1 cellular context compared by ENCODE assay signal in genomic region chr1:11918779-11919519, GRCh38.
TF ChIP-seq lines count a peak whose summit lies in the region.

No MANE protein-coding gene starts in this region.

TF ChIP-seq in SK-N-SH, 30 proteins besides CTCF, POLR2A, EP300 and RAD21 (continued from another document):
- TF ChIP-seq, protein P1, sequence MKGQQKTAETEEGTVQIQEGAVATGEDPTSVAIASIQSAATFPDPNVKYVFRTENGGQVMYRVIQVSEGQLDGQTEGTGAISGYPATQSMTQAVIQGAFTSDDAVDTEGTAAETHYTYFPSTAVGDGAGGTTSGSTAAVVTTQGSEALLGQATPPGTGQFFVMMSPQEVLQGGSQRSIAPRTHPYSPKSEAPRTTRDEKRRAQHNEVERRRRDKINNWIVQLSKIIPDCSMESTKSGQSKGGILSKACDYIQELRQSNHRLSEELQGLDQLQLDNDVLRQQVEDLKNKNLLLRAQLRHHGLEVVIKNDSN (IDR thresholded peaks at IDR 0.05; ENCODE audit: borderline replicate concordance, low read depth), result no peak
- TF ChIP-seq FOSL2 (IDR thresholded peaks at IDR 0.05; ENCODE audit: borderline replicate concordance, low read depth), result peak; percentile 85
- 0 out of 2 replicates have a peak, but pooled peaks have one; percentile 20 for TF ChIP-seq POLR2AphosphoS5 (IDR thresholded peaks at IDR 0.05; ENCODE audit: low read depth, low read length)
- no peak for TF ChIP-seq TEAD4 (IDR thresholded peaks at IDR 0.05; ENCODE audit: borderline replicate concordance, insufficient read depth)
- TF ChIP-seq YY1 (IDR thresholded peaks at IDR 0.05; ENCODE audit: low read depth), result no peak
- TF ChIP-seq SIN3A (IDR thresholded peaks at IDR 0.05; ENCODE audit: borderline replicate concordance, low read depth, low read length), result 0 out of 2 replicates have a peak, but pooled peaks have one; percentile 35
- no peak for TF ChIP-seq EZH2phosphoT487 (IDR thresholded peaks at IDR 0.05; ENCODE audit: borderline replicate concordance, low read depth)
- TF ChIP-seq, protein P2, sequence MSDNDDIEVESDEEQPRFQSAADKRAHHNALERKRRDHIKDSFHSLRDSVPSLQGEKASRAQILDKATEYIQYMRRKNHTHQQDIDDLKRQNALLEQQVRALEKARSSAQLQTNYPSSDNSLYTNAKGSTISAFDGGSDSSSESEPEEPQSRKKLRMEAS (IDR thresholded peaks at IDR 0.05; ENCODE audit: low read depth), result peak; percentile 62; the same call in 1 of the 2 replicates
- TF ChIP-seq IRF3 (IDR thresholded peaks at IDR 0.05; ENCODE audit: low read depth, low read length), result no peak
- peak; percentile 79 for TF ChIP-seq TCF12 (IDR thresholded peaks at IDR 0.05)
- TF ChIP-seq NFIC (IDR thresholded peaks at IDR 0.05; ENCODE audit: borderline replicate concordance), result peak; percentile 64
- TF ChIP-seq JUND (IDR thresholded peaks at IDR 0.05), result peak; percentile 76
TF ChIP-seq in SK-N-SH: peak in this region for 7.
